ENCODE assay signal across 1 cellular context in genomic region chr7:134502463-134502862, GRCh38.
TF ChIP-seq lines count a peak whose summit lies in the region.

No MANE protein-coding gene starts in this region.

TF ChIP-seq in SK-N-SH, 30 proteins besides CTCF, POLR2A, EP300 and RAD21:
- TF ChIP-seq YY1 (IDR thresholded peaks at IDR 0.05; ENCODE audit: low read depth) (no peak), FOXM1 (IDR thresholded peaks at IDR 0.05; ENCODE audit: low read depth) (no peak), TAF1 (IDR thresholded peaks at IDR 0.05; ENCODE audit: borderline replicate concordance, low read depth, low read length) (no peak), ZBTB33 (IDR thresholded peaks at IDR 0.05; ENCODE audit: borderline replicate concordance, low read depth) (no peak)
TF ChIP-seq in SK-N-SH: peak in this region for 0.
